Comparison of ENCODE assay signal across 8 cellular contexts in genomic region chr2:25981596-25982272, GRCh38. TPM values are rescaled to one million over a fixed set of nuclear protein-coding genes. Genes with fewer than 3 reads are reported as not detected.
DNase-seq lines count a peak whose midpoint lies in the region; ATAC-seq and TF ChIP-seq lines count a peak whose summit lies in the region.

No MANE protein-coding gene starts in this region.

- peak; percentile 52 for DNase-seq in activated CD4-positive, alpha-beta T cell treated with anti-CD3 and anti-CD28 coated beads for 36 hours
- DNase-seq in activated CD4-positive, alpha-beta T cell treated with anti-CD3 and anti-CD28 coated beads, Interleukin-2, amount 50 U/mL, for 4 hours: no peak
- DNase-seq in activated CD8-positive, alpha-beta T cell treated with anti-CD3 and anti-CD28 coated beads for 36 hours: peak; percentile 37
- DNase-seq in left cardiac atrium (no peak), A172 (ENCODE audit: low spot score) (no peak), SIG-M5 (lab: John Stamatoyannopoulos, UW) (no peak)

- no peak overlapping the region for H3K27ac Mint-ChIP-seq in activated CD4-positive, alpha-beta T cell treated with anti-CD3 and anti-CD28 coated beads for 36 hours
- H3K27ac Mint-ChIP-seq in activated CD8-positive, alpha-beta T cell treated with anti-CD3 and anti-CD28 coated beads for 36 hours: peak overlapping the region; percentile 42

- intact Hi-C loops in activated CD4-positive, alpha-beta T cell treated with anti-CD3 and anti-CD28 coated beads for 36 hours (cut with DNase I, micrococcal nuclease): loop anchor here (1.0 to 2.0 kb wide), 4 partner anchors 52 to 365 kb away; partner anchors contain the start of genes ADGRF3 (in 1 of the 2), ASXL2 (in 1 of the 2), RAB10 (in 1 of the 2) and SELENOI (in 1 of the 2)
- intact Hi-C loops in activated CD8-positive, alpha-beta T cell treated with anti-CD3 and anti-CD28 coated beads for 36 hours (cut with micrococcal nuclease): no loop called here
- intact Hi-C loops in left cardiac atrium (cut with DNase I): no loop called here

- no peaks in the 10 kb centered on the region for H3K36me3 ChIP-seq in rectal smooth muscle tissue (ENCODE audit: control insufficient read depth, insufficient read depth, low read length)

- H3K4me1 ChIP-seq in rectal smooth muscle tissue (ENCODE audit: control insufficient read depth, insufficient read depth, low read length): peaks cover 3% of the 10 kb centered on the region

- no peaks in the 10 kb centered on the region for H3K27me3 Mint-ChIP-seq in activated CD4-positive, alpha-beta T cell treated with anti-CD3 and anti-CD28 coated beads for 36 hours
- no peaks in the 10 kb centered on the region for H3K27me3 Mint-ChIP-seq in activated CD8-positive, alpha-beta T cell treated with anti-CD3 and anti-CD28 coated beads for 36 hours

- peak overlapping the region; percentile 21 for H3K9ac ChIP-seq in rectal smooth muscle tissue (ENCODE audit: low read length)

- no peaks in the 10 kb centered on the region for H3K36me3 Mint-ChIP-seq in activated CD4-positive, alpha-beta T cell treated with anti-CD3 and anti-CD28 coated beads for 36 hours (ENCODE audit: low read depth)
- no peaks in the 10 kb centered on the region for H3K36me3 Mint-ChIP-seq in activated CD8-positive, alpha-beta T cell treated with anti-CD3 and anti-CD28 coated beads for 36 hours (ENCODE audit: low read depth)

- TF ChIP-seq CTCF in activated CD8-positive, alpha-beta T cell treated with anti-CD3 and anti-CD28 coated beads for 36 hours (IDR thresholded peaks at IDR 0.05): no peak

- no peaks in the 10 kb centered on the region for H3K27me3 ChIP-seq in rectal smooth muscle tissue (ENCODE audit: control insufficient read depth, insufficient read depth, low read length)

- peaks cover 8% of the 10 kb centered on the region for H3K4me1 Mint-ChIP-seq in activated CD4-positive, alpha-beta T cell treated with anti-CD3 and anti-CD28 coated beads for 36 hours
- no peaks in the 10 kb centered on the region for H3K4me1 Mint-ChIP-seq in activated CD8-positive, alpha-beta T cell treated with anti-CD3 and anti-CD28 coated beads for 36 hours (ENCODE audit: low read depth)

- POLR2A ChIA-PET in activated CD4-positive, alpha-beta T cell treated with anti-CD3 and anti-CD28 coated beads for 36 hours (lab: Charles Lee): interaction anchor here (0.9 kb wide), 1 partner anchor 10 kb away, joined by 4 read pairs; no protein-coding TSS in a partner anchor
- POLR2A ChIA-PET in activated CD8-positive, alpha-beta T cell treated with anti-CD3 and anti-CD28 coated beads for 36 hours (lab: Charles Lee): interaction anchor here (0.6 to 1.1 kb wide), 3 partner anchors 16 to 109 kb away, joined by 3 to 4 read pairs (median 3); no protein-coding TSS in a partner anchor

- peak overlapping the region; percentile 74 for H3K4me3 ChIP-seq in rectal smooth muscle tissue (ENCODE audit: low read length)

- peak overlapping the region; percentile 77 for H3K4me3 Mint-ChIP-seq in activated CD4-positive, alpha-beta T cell treated with anti-CD3 and anti-CD28 coated beads for 36 hours
- H3K4me3 Mint-ChIP-seq in activated CD8-positive, alpha-beta T cell treated with anti-CD3 and anti-CD28 coated beads for 36 hours: peak overlapping the region; percentile 77

- CTCF ChIA-PET in activated CD4-positive, alpha-beta T cell treated with anti-CD3 and anti-CD28 coated beads for 36 hours (lab: Charles Lee): interaction anchor here (0.7 to 3.2 kb wide), 8 partner anchors 9 to 597 kb away, joined by 3 to 11 read pairs (median 4); no protein-coding TSS in a partner anchor
- CTCF ChIA-PET in activated CD8-positive, alpha-beta T cell treated with anti-CD3 and anti-CD28 coated beads for 36 hours (lab: Charles Lee): interaction anchor here (0.7 to 3.7 kb wide), 4 partner anchors 10 to 374 kb away, joined by 3 to 28 read pairs (median 4); no protein-coding TSS in a partner anchor

- H3K27ac ChIP-seq in rectal smooth muscle tissue (ENCODE audit: low read depth, low read length): peak overlapping the region; percentile 46

- peak; percentile 55 for ATAC-seq in activated CD4-positive, alpha-beta T cell treated with anti-CD3 and anti-CD28 coated beads for 36 hours
- peak; percentile 20 for ATAC-seq in HG02973 (IDR thresholded peaks at IDR 0.05; ENCODE audit: unreplicated experiment)
- ATAC-seq in activated CD8-positive, alpha-beta T cell treated with anti-CD3 and anti-CD28 coated beads for 36 hours: peak; percentile 45
- peak; percentile 43 to 48 for ATAC-seq in left cardiac atrium

- H3K9me3 Mint-ChIP-seq in activated CD4-positive, alpha-beta T cell treated with anti-CD3 and anti-CD28 coated beads for 36 hours (ENCODE audit: low read depth): no peaks in the 10 kb centered on the region
- no peaks in the 10 kb centered on the region for H3K9me3 Mint-ChIP-seq in activated CD8-positive, alpha-beta T cell treated with anti-CD3 and anti-CD28 coated beads for 36 hours

RNA-seq across cellular contexts. Expression of gene KIF3C, which starts 0.6 kb away (rescaled TPM):
- total RNA-seq in activated CD4-positive, alpha-beta T cell treated with anti-CD3 and anti-CD28 coated beads for 36 hours: 1 to 10 TPM; 5.2 to 5.3 TPM
- 1 to 10 TPM; 3.6 to 3.8 TPM for total RNA-seq in activated CD8-positive, alpha-beta T cell treated with anti-CD3 and anti-CD28 coated beads for 36 hours
- 1 to 10 TPM; 3.0 to 5.3 TPM for total RNA-seq in left cardiac atrium
- total RNA-seq in A172 (2014; rRNA removed; shearing (Covaris generic)): 29.6 and 38.8 TPM in 2 replicates

RNA-seq across cellular contexts. Expression of gene RAB10, which starts 52.1 kb away (rescaled TPM):
- 100 to 1,000 TPM; 103 to 160 TPM for total RNA-seq in activated CD4-positive, alpha-beta T cell treated with anti-CD3 and anti-CD28 coated beads for 36 hours
- total RNA-seq in activated CD8-positive, alpha-beta T cell treated with anti-CD3 and anti-CD28 coated beads for 36 hours: 100 to 1,000 TPM in 1 of 2 experiments, 10 to 100 TPM in 1; 89.5 to 102 TPM
- total RNA-seq in left cardiac atrium: 100 to 1,000 TPM in 1 of 2 donors, 10 to 100 TPM in 1; 93.8 to 108 TPM
- 148 and 268 TPM in 2 replicates for total RNA-seq in A172 (2014; rRNA removed; shearing (Covaris generic))

Comparison
In these comparisons a context has a peak if more than half of its experiments do, and no peak if none do; other contexts are left out.
1. DNase-seq: peak in activated CD4-positive, alpha-beta T cell treated with anti-CD3 and anti-CD28 coated beads for 36 hours (single experiment) and activated CD8-positive, alpha-beta T cell treated with anti-CD3 and anti-CD28 coated beads for 36 hours (single experiment); none in activated CD4-positive, alpha-beta T cell treated with anti-CD3 and anti-CD28 coated beads, Interleukin-2, amount 50 U/mL, for 4 hours (0 of 2), left cardiac atrium (single experiment), A172 (single experiment) and SIG-M5 (single experiment).
2. intact Hi-C loops: an anchor here in activated CD4-positive, alpha-beta T cell treated with anti-CD3 and anti-CD28 coated beads for 36 hours (1.0 to 2.0 kb wide); none called in activated CD8-positive, alpha-beta T cell treated with anti-CD3 and anti-CD28 coated beads for 36 hours and left cardiac atrium.
3. Peak in every context shown above with its lines, with median percentiles within 50 percentile points of each other: ATAC-seq.